In genomic region chr17:13756763-13757162, GRCh38 we compare ENCODE assay signal across 20 cellular contexts.
DNase-seq lines count a peak whose midpoint lies in the region; ATAC-seq, FAIRE-seq and TF ChIP-seq lines count a peak whose summit lies in the region.
"Had no signal": no experiment of that assay in that cellular context is flagged by ENCODE, and none has a peak within 500 bp of the region (broad histone marks: within the 10 kb centered on the region; RNA-seq: fewer than 3 reads in every experiment).

No MANE protein-coding gene starts in this region.

- no peak overlapping the region for H3K4ac ChIP-seq in neuronal stem cell (ENCODE audit: low read length)

- H3K14ac ChIP-seq in neuronal stem cell (ENCODE audit: low read length): no peak overlapping the region

- BruUV-seq in HepG2 (replicated peaks; lab: Mats Ljungman, UMichigan): no TSS peak

- H3K27ac ChIP-seq in MM.1S (ENCODE audit: low read length) (no peak overlapping the region), endodermal cell (ENCODE audit: low read depth, low read length) (no peak overlapping the region), HepG2 (ENCODE audit: extremely low read length, insufficient read depth, low read length) (no peak overlapping the region), neuronal stem cell (replicated peaks; ENCODE audit: low read length) (no peak overlapping the region), ovary (no peak overlapping the region)
- H3K27ac ChIP-seq: 22Rv1, A549, C4-2B had no signal

- ATAC-seq in HepG2 (no peak), GM18909 (IDR thresholded peaks at IDR 0.05; ENCODE audit: poor library complexity, unreplicated experiment) (no peak)
- no peak for ATAC-seq in naive thymus-derived CD8-positive, alpha-beta T cell
- ATAC-seq: A549, HCT116 had no signal

- peak overlapping the region; percentile 59; the same call in 1 of the 2 replicates for H3K4me2 ChIP-seq in MM.1S (ENCODE audit: low read depth, low read length)
- no peak overlapping the region for H3K4me2 ChIP-seq in HepG2 (ENCODE audit: low read depth, low read length)
- H3K4me2 ChIP-seq in neuronal stem cell (ENCODE audit: insufficient read depth, low read length, poor library complexity, severe bottlenecking): no peak overlapping the region
- H3K4me2 ChIP-seq: A549 had no signal

- no peak overlapping the region for H4K91ac ChIP-seq in neuronal stem cell (ENCODE audit: low read depth, low read length, poor library complexity)

- POLR2A ChIA-PET in HepG2 (lab: Yijun Ruan, JAX): no interaction called here
- POLR2A ChIA-PET in naive thymus-derived CD8-positive, alpha-beta T cell (lab: Charles Lee): no interaction called here

- H2AK5ac ChIP-seq in neuronal stem cell (ENCODE audit: low read depth, low read length): no peak overlapping the region

- no peak for TF ChIP-seq RAD21 in HepG2 (CRISPR knock-in tag; IDR thresholded peaks at IDR 0.05)

- CTCF ChIA-PET in HepG2 (lab: Yijun Ruan, JAX; ENCODE audit: low intra/inter-chr PET ratio, low total read pairs): no interaction called here

- H3K4me3 ChIP-seq in MM.1S (ENCODE audit: low read length) (no peak overlapping the region; the same call in 1 of the 2 replicates), endodermal cell (ENCODE audit: low read length) (no peak overlapping the region), HepG2 (replicated peaks in 1 of 3; ENCODE audit: insufficient read depth in 1 of 3, low read depth in 2 of 3, low read length in 3 of 3) (no peak overlapping the region), neuronal stem cell (ENCODE audit: low read length in 2 of 2) (no peak overlapping the region), ovary (no peak overlapping the region)
- H3K4me3 ChIP-seq: A549 had no signal

- H3K27me3 ChIP-seq in MM.1S (replicated peaks; ENCODE audit: insufficient read depth, low read length): no peaks in the 10 kb centered on the region
- no peaks in the 10 kb centered on the region for H3K27me3 ChIP-seq in endodermal cell (ENCODE audit: control insufficient read depth, insufficient read depth, low read length, poor library complexity, severe bottlenecking)
- no peaks in the 10 kb centered on the region; a peak in 2 of 5 replicates for H3K27me3 ChIP-seq in HepG2 (ENCODE audit: control insufficient read depth in 1 of 2, insufficient read depth in 2 of 2, low read length in 2 of 2)
- H3K27me3 ChIP-seq in neuronal stem cell (ENCODE audit: control insufficient read depth in 3 of 3, insufficient read depth in 3 of 3, low read depth in 1 of 3, low read length in 3 of 3): no peaks in the 10 kb centered on the region
- H3K27me3 ChIP-seq in ovary: no peaks in the 10 kb centered on the region

- no peaks in the 10 kb centered on the region for H3K27me3 Mint-ChIP-seq in endodermal cell (ENCODE audit: insufficient read depth)
- H3K27me3 Mint-ChIP-seq in naive thymus-derived CD8-positive, alpha-beta T cell: peaks cover 0 to 3% (median 0%) of the 10 kb centered on the region in 5 donors
- H3K27me3 Mint-ChIP-seq: CD4-positive, alpha-beta T cell had no signal

- no peak for FAIRE-seq in HepG2 (lab: Jason Lieb, UNC)
- FAIRE-seq: A549, D721Med, G401.6, GM12891 had no signal

- H2BK12ac ChIP-seq in neuronal stem cell (ENCODE audit: low read length): no peak overlapping the region

- H3K79me2 ChIP-seq in MM.1S (ENCODE audit: low read length) (no peaks in the 10 kb centered on the region), HepG2 (ENCODE audit: insufficient read depth, low read length) (no peaks in the 10 kb centered on the region)

- H3K79me1 ChIP-seq in neuronal stem cell (ENCODE audit: low read depth, low read length): no peaks in the 10 kb centered on the region

- no peak for TF ChIP-seq EP300 in HepG2 (IDR thresholded peaks at IDR 0.05; ENCODE audit: low read depth in 2 of 2, low read length in 2 of 2)
- no peak for TF ChIP-seq EP300 in HepG2 (CRISPR knock-in tag; IDR thresholded peaks at IDR 0.05; ENCODE audit: borderline replicate concordance)
- no peak for TF ChIP-seq EP300 in ovary (IDR thresholded peaks at IDR 0.05)

- WGBS in endodermal cell (ENCODE audit: insufficient coverage in 1 of 2, insufficient read length in 1 of 2), 2 experiments: 44 to 90% methylated on average over 1 to 2 of the region's 2 CpGs
- WGBS in HepG2 (ENCODE audit: low lambda C conversion rate): 19% methylated on average over 2 of the region's 2 CpGs
- no CpG with 5 or more reads among the region's 2 CpGs for WGBS in neuronal stem cell (ENCODE audit: extremely low coverage in 2 of 2, insufficient read length in 2 of 2, insufficient replicate concordance in 1 of 2), 2 donors
- WGBS in ovary, 3 donors: 58 to 67% (median 62%) methylated on average over 2 of the region's 2 CpGs

- TF ChIP-seq POLR2A in HepG2 (IDR thresholded peaks at IDR 0.05; ENCODE audit: insufficient read depth in 1 of 2, low read depth in 2 of 2, low read length in 2 of 2) (no peak), ovary (IDR thresholded peaks at IDR 0.05) (no peak)

- no peaks in the 10 kb centered on the region for H3K9me3 Mint-ChIP-seq in endodermal cell
- H3K9me3 Mint-ChIP-seq in naive thymus-derived CD8-positive, alpha-beta T cell: no peaks in the 10 kb centered on the region
- H3K9me3 Mint-ChIP-seq: CD4-positive, alpha-beta T cell; HFFc6 had no signal

- intact Hi-C loops in HepG2 (cut with micrococcal nuclease; ENCODE audit: unreplicated experiment) (no loop called here), ovary (cut with DNase I) (no loop called here)

- H3K9me2 ChIP-seq in MM.1S (replicated peaks; ENCODE audit: insufficient read depth, low read length): no peaks in the 10 kb centered on the region

- no peak overlapping the region for H3K27ac Mint-ChIP-seq in endodermal cell
- H3K27ac Mint-ChIP-seq in naive thymus-derived CD8-positive, alpha-beta T cell: peak overlapping the region in 1 of 10 donors; percentile 52
- H3K27ac Mint-ChIP-seq: CD4-positive, alpha-beta T cell; HFFc6 had no signal

- H3K4me1 ChIP-seq in MM.1S (ENCODE audit: low read length) (no peaks in the 10 kb centered on the region), endodermal cell (ENCODE audit: control insufficient read depth, insufficient read depth, low read length) (peaks cover 34% of the 10 kb centered on the region), HepG2 (ENCODE audit: insufficient read depth, low read length) (no peaks in the 10 kb centered on the region), neuronal stem cell (ENCODE audit: control insufficient read depth in 2 of 2, insufficient read depth in 1 of 2, low read depth in 1 of 2, low read length in 2 of 2) (no peaks in the 10 kb centered on the region), ovary (ENCODE audit: insufficient read depth) (no peaks in the 10 kb centered on the region)
- H3K4me1 ChIP-seq: A549, Caco-2 had no signal

- H3K9me3 ChIP-seq in MM.1S (replicated peaks; ENCODE audit: insufficient read depth, low read length) (no peaks in the 10 kb centered on the region), endodermal cell (ENCODE audit: control insufficient read depth, low read length) (no peaks in the 10 kb centered on the region), HepG2 (ENCODE audit: low read length) (no peaks in the 10 kb centered on the region), neuronal stem cell (replicated peaks in 1 of 2; ENCODE audit: control insufficient read depth in 2 of 2, insufficient read depth in 1 of 2, low read depth in 1 of 2, low read length in 2 of 2) (no peaks in the 10 kb centered on the region), ovary (no peaks in the 10 kb centered on the region)
- H3K9me3 ChIP-seq: A549, Caco-2 had no signal

- in situ Hi-C loops in HepG2 (cut with HindIII; ENCODE audit: extremely low pct_ligation_motif_present, low pct_unique_long_range_greater_than_20kb): no loop called here

- H3K9ac ChIP-seq in MM.1S (ENCODE audit: low read length): no peak overlapping the region
- no peak overlapping the region for H3K9ac ChIP-seq in endodermal cell (ENCODE audit: extremely low read depth, low read length, poor library complexity, severe bottlenecking)
- no peak overlapping the region for H3K9ac ChIP-seq in HepG2 (ENCODE audit: insufficient read depth, low read depth, low read length)
- H3K9ac ChIP-seq in neuronal stem cell (ENCODE audit: low read depth, low read length, poor library complexity): no peak overlapping the region

- H2BK120ac ChIP-seq in neuronal stem cell (ENCODE audit: low read depth, low read length): no peak overlapping the region

- H3K36me3 Mint-ChIP-seq in endodermal cell (ENCODE audit: low read depth): no peaks in the 10 kb centered on the region
- H3K36me3 Mint-ChIP-seq in naive thymus-derived CD8-positive, alpha-beta T cell: no peaks in the 10 kb centered on the region

- H2AFZ ChIP-seq in MM.1S (ENCODE audit: low read length) (peak overlapping the region; percentile 27; the same call in 1 of the 2 replicates), HepG2 (ENCODE audit: low read length) (no peak overlapping the region), neuronal stem cell (ENCODE audit: low read length) (peak overlapping the region; percentile 13)

- H2BK5ac ChIP-seq in neuronal stem cell (ENCODE audit: low read length): no peak overlapping the region

- peaks cover 54% of the 10 kb centered on the region for H3K4me1 Mint-ChIP-seq in endodermal cell
- no peaks in the 10 kb centered on the region for H3K4me1 Mint-ChIP-seq in naive thymus-derived CD8-positive, alpha-beta T cell

- no peak overlapping the region for H3K4me3 Mint-ChIP-seq in endodermal cell
- no peak overlapping the region for H3K4me3 Mint-ChIP-seq in naive thymus-derived CD8-positive, alpha-beta T cell
- H3K4me3 Mint-ChIP-seq: CD4-positive, alpha-beta T cell; HFFc6 had no signal

- H3F3A ChIP-seq in MM.1S (ENCODE audit: insufficient read depth, low read length): no peaks in the 10 kb centered on the region

- H4K20me1 ChIP-seq in MM.1S (ENCODE audit: insufficient read depth, low read length) (no peaks in the 10 kb centered on the region), HepG2 (ENCODE audit: insufficient read depth, low read length) (no peaks in the 10 kb centered on the region)

- DNase-seq in MM.1S: no peak
- peak; percentile 45 for DNase-seq in endodermal cell
- no peak for DNase-seq in HepG2 (ENCODE audit: low spot score)
- DNase-seq in neuronal stem cell (ENCODE audit: low spot score): no peak
- no peak for DNase-seq in ovary
- no peak for DNase-seq in naive thymus-derived CD8-positive, alpha-beta T cell
- DNase-seq: AML-193; Caco-2; CD4-positive, alpha-beta T cell; GOT3; H7; HFFc6 had no signal

- no peak overlapping the region for H4K8ac ChIP-seq in neuronal stem cell (ENCODE audit: low read depth, low read length)

- H2BK15ac ChIP-seq in neuronal stem cell (ENCODE audit: low read length): no peak overlapping the region

- TF ChIP-seq CTCF in MM.1S (IDR thresholded peaks at IDR 0.05; ENCODE audit: low read length) (no peak), endodermal cell (conservative IDR thresholded peaks at IDR 0.05) (no peak), HepG2 (CRISPR knock-in tag; IDR thresholded peaks at IDR 0.05) (peak; percentile 30), ovary (IDR thresholded peaks at IDR 0.05) (no peak)

- no peak overlapping the region for H3K23ac ChIP-seq in neuronal stem cell (ENCODE audit: low read depth, low read length, poor library complexity)

- no peaks in the 10 kb centered on the region for H3K36me3 ChIP-seq in MM.1S (replicated peaks; ENCODE audit: insufficient read depth, low read length)
- H3K36me3 ChIP-seq in endodermal cell (ENCODE audit: control insufficient read depth, insufficient read depth, low read length): no peaks in the 10 kb centered on the region
- no peaks in the 10 kb centered on the region for H3K36me3 ChIP-seq in HepG2 (replicated peaks in 1 of 2; ENCODE audit: control insufficient read depth in 1 of 2, insufficient read depth in 2 of 2, low read length in 2 of 2)
- no peaks in the 10 kb centered on the region for H3K36me3 ChIP-seq in neuronal stem cell (replicated peaks in 1 of 2; ENCODE audit: control insufficient read depth in 2 of 2, insufficient read depth in 2 of 2, low read length in 2 of 2)
- no peaks in the 10 kb centered on the region for H3K36me3 ChIP-seq in ovary

- no peak overlapping the region for H3K18ac ChIP-seq in neuronal stem cell (ENCODE audit: low read length)
